In the genomic region with DNA sequence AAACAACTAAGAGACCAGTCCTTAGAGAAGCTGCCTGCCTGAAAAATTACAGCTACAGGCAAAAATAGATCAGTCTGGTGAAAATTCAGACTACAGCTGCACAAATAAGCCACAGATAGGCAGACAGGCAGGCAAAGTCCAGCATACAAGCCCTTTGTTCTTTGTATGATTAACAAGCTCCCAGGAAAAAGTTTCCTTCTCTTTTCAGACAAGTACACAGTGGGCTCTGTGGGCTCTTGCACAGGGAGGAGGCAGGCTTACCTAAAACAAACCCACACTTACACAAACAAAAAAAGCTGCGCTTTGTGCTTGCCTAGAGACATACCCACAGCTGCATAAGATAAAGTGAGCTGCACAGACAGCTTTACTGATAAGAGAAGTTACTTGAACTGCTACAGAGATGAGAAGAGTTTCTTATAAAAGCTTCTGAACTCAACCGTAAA, we compare ENCODE assay signal across 1 cellular context.
TF ChIP-seq lines count a peak whose summit lies in the region.

No MANE protein-coding gene starts in this region.

TF ChIP-seq in HepG2, 621 proteins besides CTCF, POLR2A, EP300 and RAD21 (continued from another document and continues in another):
- TF ChIP-seq, protein P1, sequence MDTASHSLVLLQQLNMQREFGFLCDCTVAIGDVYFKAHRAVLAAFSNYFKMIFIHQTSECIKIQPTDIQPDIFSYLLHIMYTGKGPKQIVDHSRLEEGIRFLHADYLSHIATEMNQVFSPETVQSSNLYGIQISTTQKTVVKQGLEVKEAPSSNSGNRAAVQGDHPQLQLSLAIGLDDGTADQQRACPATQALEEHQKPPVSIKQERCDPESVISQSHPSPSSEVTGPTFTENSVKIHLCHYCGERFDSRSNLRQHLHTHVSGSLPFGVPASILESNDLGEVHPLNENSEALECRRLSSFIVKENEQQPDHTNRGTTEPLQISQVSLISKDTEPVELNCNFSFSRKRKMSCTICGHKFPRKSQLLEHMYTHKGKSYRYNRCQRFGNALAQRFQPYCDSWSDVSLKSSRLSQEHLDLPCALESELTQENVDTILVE (CRISPR knock-in tag; IDR thresholded peaks at IDR 0.05) = no peak
- peak; percentile 73; the same call in 1 of the 2 replicates for TF ChIP-seq SOX13 (IDR thresholded peaks at IDR 0.05)
- TF ChIP-seq SOX13 (CRISPR knock-in tag; conservative IDR thresholded peaks at IDR 0.05 in 1 of 2, IDR thresholded peaks at IDR 0.05 in 1 of 2) = peak in 1 of 2 experiments; percentile 93; a peak in 2 of 4 replicates
- TF ChIP-seq CENPX (CRISPR knock-in tag; IDR thresholded peaks at IDR 0.05) = no peak
- 0 out of 2 replicates have a peak, but pooled peaks have one; percentile 10 for TF ChIP-seq STAG1 (CRISPR knock-in tag; IDR thresholded peaks at IDR 0.05)
- TF ChIP-seq MTA1 (CRISPR knock-in tag; IDR thresholded peaks at IDR 0.05; ENCODE audit: borderline replicate concordance) = no peak
- TF ChIP-seq, protein P2, sequence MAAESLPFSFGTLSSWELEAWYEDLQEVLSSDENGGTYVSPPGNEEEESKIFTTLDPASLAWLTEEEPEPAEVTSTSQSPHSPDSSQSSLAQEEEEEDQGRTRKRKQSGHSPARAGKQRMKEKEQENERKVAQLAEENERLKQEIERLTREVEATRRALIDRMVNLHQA (CRISPR knock-in tag; IDR thresholded peaks at IDR 0.05) = no peak
- 0 out of 2 replicates have a peak, but pooled peaks have one; percentile 39 for TF ChIP-seq ZNF775 (CRISPR knock-in tag; IDR thresholded peaks at IDR 0.05; ENCODE audit: borderline replicate concordance)
- TF ChIP-seq PAX8 (CRISPR knock-in tag; IDR thresholded peaks at IDR 0.05; ENCODE audit: borderline replicate concordance) = no peak
- TF ChIP-seq SUZ12 (IDR thresholded peaks at IDR 0.05; ENCODE audit: low read depth, low read length) = no peak
- TF ChIP-seq, protein P3, sequence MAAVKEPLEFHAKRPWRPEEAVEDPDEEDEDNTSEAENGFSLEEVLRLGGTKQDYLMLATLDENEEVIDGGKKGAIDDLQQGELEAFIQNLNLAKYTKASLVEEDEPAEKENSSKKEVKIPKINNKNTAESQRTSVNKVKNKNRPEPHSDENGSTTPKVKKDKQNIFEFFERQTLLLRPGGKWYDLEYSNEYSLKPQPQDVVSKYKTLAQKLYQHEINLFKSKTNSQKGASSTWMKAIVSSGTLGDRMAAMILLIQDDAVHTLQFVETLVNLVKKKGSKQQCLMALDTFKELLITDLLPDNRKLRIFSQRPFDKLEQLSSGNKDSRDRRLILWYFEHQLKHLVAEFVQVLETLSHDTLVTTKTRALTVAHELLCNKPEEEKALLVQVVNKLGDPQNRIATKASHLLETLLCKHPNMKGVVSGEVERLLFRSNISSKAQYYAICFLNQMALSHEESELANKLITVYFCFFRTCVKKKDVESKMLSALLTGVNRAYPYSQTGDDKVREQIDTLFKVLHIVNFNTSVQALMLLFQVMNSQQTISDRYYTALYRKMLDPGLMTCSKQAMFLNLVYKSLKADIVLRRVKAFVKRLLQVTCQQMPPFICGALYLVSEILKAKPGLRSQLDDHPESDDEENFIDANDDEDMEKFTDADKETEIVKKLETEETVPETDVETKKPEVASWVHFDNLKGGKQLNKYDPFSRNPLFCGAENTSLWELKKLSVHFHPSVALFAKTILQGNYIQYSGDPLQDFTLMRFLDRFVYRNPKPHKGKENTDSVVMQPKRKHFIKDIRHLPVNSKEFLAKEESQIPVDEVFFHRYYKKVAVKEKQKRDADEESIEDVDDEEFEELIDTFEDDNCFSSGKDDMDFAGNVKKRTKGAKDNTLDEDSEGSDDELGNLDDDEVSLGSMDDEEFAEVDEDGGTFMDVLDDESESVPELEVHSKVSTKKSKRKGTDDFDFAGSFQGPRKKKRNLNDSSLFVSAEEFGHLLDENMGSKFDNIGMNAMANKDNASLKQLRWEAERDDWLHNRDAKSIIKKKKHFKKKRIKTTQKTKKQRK (IDR thresholded peaks at IDR 0.05; ENCODE audit: low read length) = no peak
- no peak for TF ChIP-seq ZSCAN30 (CRISPR knock-in tag; IDR thresholded peaks at IDR 0.05)
- no peak for TF ChIP-seq KLF6 (CRISPR knock-in tag; IDR thresholded peaks at IDR 0.05)
- TF ChIP-seq, protein P4, sequence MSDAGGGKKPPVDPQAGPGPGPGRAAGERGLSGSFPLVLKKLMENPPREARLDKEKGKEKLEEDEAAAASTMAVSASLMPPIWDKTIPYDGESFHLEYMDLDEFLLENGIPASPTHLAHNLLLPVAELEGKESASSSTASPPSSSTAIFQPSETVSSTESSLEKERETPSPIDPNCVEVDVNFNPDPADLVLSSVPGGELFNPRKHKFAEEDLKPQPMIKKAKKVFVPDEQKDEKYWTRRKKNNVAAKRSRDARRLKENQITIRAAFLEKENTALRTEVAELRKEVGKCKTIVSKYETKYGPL (CRISPR knock-in tag; IDR thresholded peaks at IDR 0.05) = 0 out of 2 replicates have a peak, but pooled peaks have one; percentile 39
- TF ChIP-seq ZNF292 (CRISPR knock-in tag; IDR thresholded peaks at IDR 0.05; ENCODE audit: borderline replicate concordance, low read depth) = peak; percentile 98
- TF ChIP-seq PHB2 (IDR thresholded peaks at IDR 0.05; ENCODE audit: partially characterized antibody) = no peak
- TF ChIP-seq, protein P5, sequence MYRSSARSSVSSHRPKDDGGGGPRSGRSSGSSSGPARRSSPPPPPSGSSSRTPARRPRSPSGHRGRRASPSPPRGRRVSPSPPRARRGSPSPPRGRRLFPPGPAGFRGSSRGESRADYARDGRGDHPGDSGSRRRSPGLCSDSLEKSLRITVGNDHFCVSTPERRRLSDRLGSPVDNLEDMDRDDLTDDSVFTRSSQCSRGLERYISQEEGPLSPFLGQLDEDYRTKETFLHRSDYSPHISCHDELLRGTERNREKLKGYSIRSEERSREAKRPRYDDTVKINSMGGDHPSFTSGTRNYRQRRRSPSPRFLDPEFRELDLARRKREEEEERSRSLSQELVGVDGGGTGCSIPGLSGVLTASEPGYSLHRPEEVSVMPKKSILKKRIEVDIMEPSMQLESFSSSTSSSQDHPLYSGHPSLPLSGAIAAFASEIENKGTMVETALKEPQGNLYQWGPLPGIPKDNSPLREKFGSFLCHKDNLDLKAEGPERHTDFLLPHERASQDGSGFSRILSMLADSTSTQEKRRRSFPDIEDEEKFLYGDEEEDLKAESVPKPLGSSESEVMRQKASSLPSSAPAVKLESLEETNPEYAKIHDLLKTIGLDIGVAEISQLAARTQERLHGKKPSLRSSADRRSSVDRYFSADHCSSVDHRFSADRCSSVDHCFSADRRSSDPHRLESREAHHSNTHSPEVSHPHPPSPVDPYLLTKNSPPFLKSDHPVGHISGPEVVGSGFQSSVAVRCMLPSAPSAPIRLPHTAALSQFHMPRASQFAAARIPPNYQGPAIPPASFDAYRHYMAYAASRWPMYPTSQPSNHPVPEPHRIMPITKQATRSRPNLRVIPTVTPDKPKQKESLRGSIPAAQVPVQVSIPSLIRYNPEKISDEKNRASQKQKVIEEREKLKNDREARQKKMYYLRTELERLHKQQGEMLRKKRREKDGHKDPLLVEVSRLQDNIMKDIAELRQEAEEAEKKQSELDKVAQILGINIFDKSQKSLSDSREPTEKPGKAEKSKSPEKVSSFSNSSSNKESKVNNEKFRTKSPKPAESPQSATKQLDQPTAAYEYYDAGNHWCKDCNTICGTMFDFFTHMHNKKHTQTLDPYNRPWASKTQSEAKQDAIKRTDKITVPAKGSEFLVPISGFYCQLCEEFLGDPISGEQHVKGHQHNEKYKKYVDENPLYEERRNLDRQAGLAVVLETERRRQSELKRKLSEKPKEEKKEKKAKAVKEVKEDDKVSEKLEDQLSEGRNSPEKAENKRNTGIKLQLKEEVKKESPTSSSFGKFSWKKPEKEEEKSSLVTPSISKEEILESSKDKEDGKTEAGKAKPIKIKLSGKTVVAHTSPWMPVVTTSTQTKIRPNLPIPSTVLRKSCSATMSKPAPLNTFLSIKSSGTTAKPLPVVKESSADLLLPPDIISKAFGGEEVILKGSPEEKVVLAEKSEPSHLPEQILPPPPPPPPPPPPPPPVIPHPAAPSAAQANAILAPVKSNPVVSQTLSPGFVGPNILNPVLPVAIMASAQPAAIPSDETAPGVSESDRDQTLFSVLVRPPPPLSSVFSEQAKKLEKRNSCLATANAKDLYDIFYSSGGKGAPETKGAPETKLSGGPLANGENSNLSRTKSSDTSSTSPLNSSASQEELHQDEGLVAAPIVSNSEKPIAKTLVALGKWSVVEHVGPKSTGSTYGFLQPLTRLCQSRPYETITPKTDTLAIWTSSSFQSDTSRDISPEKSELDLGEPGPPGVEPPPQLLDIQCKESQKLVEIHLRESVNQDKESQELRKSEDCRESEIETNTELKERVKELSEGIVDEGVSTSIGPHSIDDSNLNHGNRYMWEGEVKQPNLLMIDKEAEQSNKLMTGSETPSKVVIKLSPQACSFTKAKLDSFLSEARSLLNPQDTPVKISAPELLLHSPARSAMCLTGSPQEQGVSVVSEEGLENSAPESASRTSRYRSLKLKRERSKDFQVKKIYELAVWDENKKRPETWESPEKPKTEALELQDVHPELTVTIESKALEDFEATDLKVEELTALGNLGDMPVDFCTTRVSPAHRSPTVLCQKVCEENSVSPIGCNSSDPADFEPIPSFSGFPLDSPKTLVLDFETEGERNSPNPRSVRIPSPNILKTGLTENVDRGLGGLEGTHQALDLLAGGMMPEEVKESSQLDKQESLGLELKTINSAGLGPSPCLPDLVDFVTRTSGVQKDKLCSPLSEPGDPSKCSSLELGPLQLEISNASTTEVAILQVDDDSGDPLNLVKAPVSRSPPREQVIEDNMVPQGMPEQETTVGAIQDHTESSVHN (CRISPR knock-in tag; IDR thresholded peaks at IDR 0.05) = no peak
- TF ChIP-seq, protein P6, sequence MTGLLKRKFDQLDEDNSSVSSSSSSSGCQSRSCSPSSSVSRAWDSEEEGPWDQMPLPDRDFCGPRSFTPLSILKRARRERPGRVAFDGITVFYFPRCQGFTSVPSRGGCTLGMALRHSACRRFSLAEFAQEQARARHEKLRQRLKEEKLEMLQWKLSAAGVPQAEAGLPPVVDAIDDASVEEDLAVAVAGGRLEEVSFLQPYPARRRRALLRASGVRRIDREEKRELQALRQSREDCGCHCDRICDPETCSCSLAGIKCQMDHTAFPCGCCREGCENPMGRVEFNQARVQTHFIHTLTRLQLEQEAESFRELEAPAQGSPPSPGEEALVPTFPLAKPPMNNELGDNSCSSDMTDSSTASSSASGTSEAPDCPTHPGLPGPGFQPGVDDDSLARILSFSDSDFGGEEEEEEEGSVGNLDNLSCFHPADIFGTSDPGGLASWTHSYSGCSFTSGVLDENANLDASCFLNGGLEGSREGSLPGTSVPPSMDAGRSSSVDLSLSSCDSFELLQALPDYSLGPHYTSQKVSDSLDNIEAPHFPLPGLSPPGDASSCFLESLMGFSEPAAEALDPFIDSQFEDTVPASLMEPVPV (CRISPR knock-in tag; IDR thresholded peaks at IDR 0.05) = no peak
- TF ChIP-seq, protein P7, sequence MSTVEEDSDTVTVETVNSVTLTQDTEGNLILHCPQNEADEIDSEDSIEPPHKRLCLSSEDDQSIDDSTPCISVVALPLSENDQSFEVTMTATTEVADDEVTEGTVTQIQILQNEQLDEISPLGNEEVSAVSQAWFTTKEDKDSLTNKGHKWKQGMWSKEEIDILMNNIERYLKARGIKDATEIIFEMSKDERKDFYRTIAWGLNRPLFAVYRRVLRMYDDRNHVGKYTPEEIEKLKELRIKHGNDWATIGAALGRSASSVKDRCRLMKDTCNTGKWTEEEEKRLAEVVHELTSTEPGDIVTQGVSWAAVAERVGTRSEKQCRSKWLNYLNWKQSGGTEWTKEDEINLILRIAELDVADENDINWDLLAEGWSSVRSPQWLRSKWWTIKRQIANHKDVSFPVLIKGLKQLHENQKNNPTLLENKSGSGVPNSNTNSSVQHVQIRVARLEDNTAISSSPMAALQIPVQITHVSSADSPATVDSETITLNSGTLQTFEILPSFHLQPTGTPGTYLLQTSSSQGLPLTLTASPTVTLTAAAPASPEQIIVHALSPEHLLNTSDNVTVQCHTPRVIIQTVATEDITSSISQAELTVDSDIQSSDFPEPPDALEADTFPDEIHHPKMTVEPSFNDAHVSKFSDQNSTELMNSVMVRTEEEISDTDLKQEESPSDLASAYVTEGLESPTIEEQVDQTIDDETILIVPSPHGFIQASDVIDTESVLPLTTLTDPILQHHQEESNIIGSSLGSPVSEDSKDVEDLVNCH (CRISPR knock-in tag; IDR thresholded peaks at IDR 0.05) = no peak
- TF ChIP-seq GTF3A (CRISPR knock-in tag; conservative IDR thresholded peaks at IDR 0.05) = no peak
- peak; percentile 27; the same call in 1 of the 2 replicates for TF ChIP-seq ZNF564 (CRISPR knock-in tag; IDR thresholded peaks at IDR 0.05)
- TF ChIP-seq TAF15 (IDR thresholded peaks at IDR 0.05; ENCODE audit: low read depth, low read length, poor library complexity, severe bottlenecking) = no peak
- TF ChIP-seq TEAD2 (CRISPR knock-in tag; IDR thresholded peaks at IDR 0.05) = no peak
- TF ChIP-seq FOXA1 (IDR thresholded peaks at IDR 0.05) = no peak
- TF ChIP-seq FOXA1 (CRISPR knock-in tag; IDR thresholded peaks at IDR 0.05) = peak; percentile 62; the same call in 1 of the 2 replicates
- no peak for TF ChIP-seq ETV6 (CRISPR knock-in tag; conservative IDR thresholded peaks at IDR 0.05)
- TF ChIP-seq ZKSCAN1 (IDR thresholded peaks at IDR 0.05; ENCODE audit: low read length) = no peak
- TF ChIP-seq, protein P8, sequence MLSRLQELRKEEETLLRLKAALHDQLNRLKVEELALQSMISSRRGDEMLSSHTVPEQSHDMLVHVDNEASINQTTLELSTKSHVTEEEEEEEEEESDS (CRISPR knock-in tag; IDR thresholded peaks at IDR 0.05; ENCODE audit: borderline replicate concordance) = no peak
- TF ChIP-seq ZNF329 (CRISPR knock-in tag; IDR thresholded peaks at IDR 0.05; ENCODE audit: low read depth) = no peak
- no peak for TF ChIP-seq TAF1 (CRISPR knock-in tag; IDR thresholded peaks at IDR 0.05)
- TF ChIP-seq MBNL3 (CRISPR knock-in tag; conservative IDR thresholded peaks at IDR 0.05) = no peak
- TF ChIP-seq BRCA1 (CRISPR knock-in tag; IDR thresholded peaks at IDR 0.05) = no peak
- no peak for TF ChIP-seq RARG (CRISPR knock-in tag; IDR thresholded peaks at IDR 0.05; ENCODE audit: low read depth)
- no peak for TF ChIP-seq EZH2 (conservative IDR thresholded peaks at IDR 0.05; ENCODE audit: low read depth, low read length)
- TF ChIP-seq CBX5 (CRISPR knock-in tag; IDR thresholded peaks at IDR 0.05; ENCODE audit: borderline replicate concordance) = 0 out of 2 replicates have a peak, but pooled peaks have one; percentile 31
- no peak for TF ChIP-seq TEAD3 (CRISPR knock-in tag; optimal IDR thresholded peaks at IDR 0.05; ENCODE audit: borderline replicate concordance)
- TF ChIP-seq BRD4 (CRISPR knock-in tag; IDR thresholded peaks at IDR 0.05) = no peak
- no peak for TF ChIP-seq YY1 (IDR thresholded peaks at IDR 0.05; ENCODE audit: insufficient read depth, insufficient replicate concordance, low read depth, low read length)
- TF ChIP-seq DPF2 (CRISPR knock-in tag; IDR thresholded peaks at IDR 0.05; ENCODE audit: borderline replicate concordance, low read depth) = peak; percentile 81; the same call in 1 of the 2 replicates
- no peak for TF ChIP-seq ZFP36L1 (CRISPR knock-in tag; IDR thresholded peaks at IDR 0.05)
- peak; percentile 25; the same call in 1 of the 2 replicates for TF ChIP-seq MIER2 (CRISPR knock-in tag; IDR thresholded peaks at IDR 0.05)
- TF ChIP-seq, protein P9, sequence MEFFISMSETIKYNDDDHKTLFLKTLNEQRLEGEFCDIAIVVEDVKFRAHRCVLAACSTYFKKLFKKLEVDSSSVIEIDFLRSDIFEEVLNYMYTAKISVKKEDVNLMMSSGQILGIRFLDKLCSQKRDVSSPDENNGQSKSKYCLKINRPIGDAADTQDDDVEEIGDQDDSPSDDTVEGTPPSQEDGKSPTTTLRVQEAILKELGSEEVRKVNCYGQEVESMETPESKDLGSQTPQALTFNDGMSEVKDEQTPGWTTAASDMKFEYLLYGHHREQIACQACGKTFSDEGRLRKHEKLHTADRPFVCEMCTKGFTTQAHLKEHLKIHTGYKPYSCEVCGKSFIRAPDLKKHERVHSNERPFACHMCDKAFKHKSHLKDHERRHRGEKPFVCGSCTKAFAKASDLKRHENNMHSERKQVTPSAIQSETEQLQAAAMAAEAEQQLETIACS (CRISPR knock-in tag; IDR thresholded peaks at IDR 0.05) = no peak
- TF ChIP-seq MIXL1 (CRISPR knock-in tag; IDR thresholded peaks at IDR 0.05) = peak; percentile 64; the same call in 1 of the 2 replicates
